ENCODE assay signal across 32 cellular contexts in the genomic region with DNA sequence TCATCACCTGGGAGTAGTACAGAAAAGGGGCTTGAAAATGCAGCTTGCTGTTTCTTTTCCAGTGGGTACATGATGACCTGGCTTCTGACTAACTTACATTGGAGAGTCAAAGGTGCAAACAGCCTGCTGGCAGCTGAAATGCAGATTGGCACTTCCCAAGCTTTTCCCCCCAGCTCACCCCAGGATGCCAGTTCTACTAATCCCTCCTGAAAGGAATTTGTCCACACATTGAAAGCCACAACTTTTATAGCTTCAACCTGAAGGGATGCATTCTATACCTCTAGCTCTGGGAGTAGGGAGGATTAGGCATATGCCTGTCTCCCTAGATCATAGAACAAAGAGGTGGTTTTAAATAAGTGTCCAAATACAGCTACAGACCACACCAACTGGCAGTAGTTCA.
"Had no signal": no experiment of that assay in that cellular context is flagged by ENCODE, and none has a peak within 500 bp of the region (broad histone marks: within the 10 kb centered on the region; RNA-seq: fewer than 3 reads in every experiment).

No MANE protein-coding gene starts in this region.

- H3K27ac ChIP-seq: PC-9, RWPE1, VCaP had no signal

- H3K27me3 Mint-ChIP-seq: activated CD4-positive, alpha-beta memory T cell treated with anti-CD3 and anti-CD28 coated beads, Interleukin-2, amount 10 ng/mL, durations not matched to agents 7 days and 5 days; activated CD8-positive, alpha-beta memory T cell treated with anti-CD3 and anti-CD28 coated beads, Interleukin-2, amount 10 ng/mL, durations not matched to agents 7 days and 5 days; activated naive CD4-positive, alpha-beta T cell treated with anti-CD3 and anti-CD28 coated beads, Interleukin-2, amount 50 U/mL, for 24 hours; activated naive CD8-positive, alpha-beta T cell treated with anti-CD3 and anti-CD28 coated beads, Interleukin-2, amount 10 ng/mL, durations not matched to agents 7 days and 5 days; brain had no signal

- H3K4me3 Mint-ChIP-seq: activated CD4-positive, alpha-beta memory T cell treated with anti-CD3 and anti-CD28 coated beads, Interleukin-2, amount 10 ng/mL, durations not matched to agents 7 days and 5 days; activated CD8-positive, alpha-beta memory T cell treated with anti-CD3 and anti-CD28 coated beads, Interleukin-2, amount 10 ng/mL, durations not matched to agents 7 days and 5 days; activated naive CD4-positive, alpha-beta T cell treated with anti-CD3 and anti-CD28 coated beads, Interleukin-2, amount 50 U/mL, for 24 hours; activated naive CD8-positive, alpha-beta T cell treated with anti-CD3 and anti-CD28 coated beads, Interleukin-2, amount 10 ng/mL, durations not matched to agents 7 days and 5 days; brain had no signal

- H3K4me2 ChIP-seq: PC-9 had no signal

- H3K4me3 ChIP-seq: PC-9 had no signal

- H3K4me1 Mint-ChIP-seq: activated CD4-positive, alpha-beta memory T cell treated with anti-CD3 and anti-CD28 coated beads, Interleukin-2, amount 10 ng/mL, durations not matched to agents 7 days and 5 days; activated CD8-positive, alpha-beta memory T cell treated with anti-CD3 and anti-CD28 coated beads, Interleukin-2, amount 10 ng/mL, durations not matched to agents 7 days and 5 days; activated naive CD4-positive, alpha-beta T cell treated with anti-CD3 and anti-CD28 coated beads, Interleukin-2, amount 50 U/mL, for 24 hours; activated naive CD8-positive, alpha-beta T cell treated with anti-CD3 and anti-CD28 coated beads, Interleukin-2, amount 10 ng/mL, durations not matched to agents 7 days and 5 days; brain had no signal

- H3K27ac Mint-ChIP-seq: activated CD4-positive, alpha-beta memory T cell treated with anti-CD3 and anti-CD28 coated beads, Interleukin-2, amount 10 ng/mL, durations not matched to agents 7 days and 5 days; activated CD8-positive, alpha-beta memory T cell treated with anti-CD3 and anti-CD28 coated beads, Interleukin-2, amount 10 ng/mL, durations not matched to agents 7 days and 5 days; activated naive CD4-positive, alpha-beta T cell treated with anti-CD3 and anti-CD28 coated beads, Interleukin-2, amount 50 U/mL, for 24 hours; activated naive CD8-positive, alpha-beta T cell treated with anti-CD3 and anti-CD28 coated beads, Interleukin-2, amount 10 ng/mL, durations not matched to agents 7 days and 5 days; brain had no signal

- ATAC-seq: activated CD8-positive, alpha-beta memory T cell treated with anti-CD3 and anti-CD28 coated beads, Interleukin-2, amount 10 ng/mL, durations not matched to agents 7 days and 5 days; Right ventricle myocardium inferior had no signal

- DNase-seq: activated CD4-positive, alpha-beta memory T cell treated with anti-CD3 and anti-CD28 coated beads, Interleukin-2, amount 10 ng/mL, durations not matched to agents 7 days and 5 days; activated CD4-positive, alpha-beta T cell treated with anti-CD3 and anti-CD28 coated beads for 1 hour; activated CD4-positive, alpha-beta T cell treated with anti-CD3 and anti-CD28 coated beads for 48 hours; activated CD4-positive, CD25-positive, alpha-beta regulatory T cell; activated CD8-positive, alpha-beta memory T cell treated with anti-CD3 and anti-CD28 coated beads for 24 hours; activated CD8-positive, alpha-beta memory T cell treated with anti-CD3 and anti-CD28 coated beads, Interleukin-2, amount 10 ng/mL, durations not matched to agents 7 days and 5 days; activated CD8-positive, alpha-beta memory T cell treated with anti-CD3 and anti-CD28 coated beads, Interleukin-2, amount 50 U/mL, for 48 hours; activated gamma-delta T cell; activated naive CD4-positive, alpha-beta T cell treated with Interleukin-2 at 50 U/mL for 16 hours; activated naive CD8-positive, alpha-beta T cell treated with anti-CD3 and anti-CD28 coated beads, Interleukin-2, amount 10 ng/mL, durations not matched to agents 7 days and 5 days; activated T-cell treated with anti-CD3 and anti-CD28 coated beads, Interleukin-2, amount 50 U/mL, for 48 hours; amygdala; caudate nucleus; cerebellar nuclear complex; NCI-H1092 treated with DMSO at 0.1 percent for 48 hours; NCI-H1417; NCI-H187 treated with DMSO at 0.1 percent for 48 hours; NCI-H2081 treated with DMSO at 0.1 percent for 48 hours; NCI-H345; NCI-H524 treated with DMSO at 0.1 percent for 48 hours; NCI-H748 treated with DMSO at 0.1 percent for 48 hours; NK-92 treated with Interleukin-12 subunit alpha and Interleukin-12 subunit beta, amount 100 ng/mL, for 24 hours; PC-9; SW 1271; T-helper 1 cell; T-helper 2 cell; T-helper 9 cell had no signal

- H2AFZ ChIP-seq: PC-9 had no signal

- H3K36me3 Mint-ChIP-seq: activated CD8-positive, alpha-beta memory T cell treated with anti-CD3 and anti-CD28 coated beads, Interleukin-2, amount 10 ng/mL, durations not matched to agents 7 days and 5 days; activated naive CD4-positive, alpha-beta T cell treated with anti-CD3 and anti-CD28 coated beads, Interleukin-2, amount 50 U/mL, for 24 hours; activated naive CD8-positive, alpha-beta T cell treated with anti-CD3 and anti-CD28 coated beads, Interleukin-2, amount 10 ng/mL, durations not matched to agents 7 days and 5 days; brain had no signal
